Comparison of ENCODE assay signal across 15 cellular contexts in genomic region chr2:239250216-239251071, GRCh38.
DNase-seq lines count a peak whose midpoint lies in the region; ATAC-seq, FAIRE-seq and TF ChIP-seq lines count a peak whose summit lies in the region.
"Had no signal": no experiment of that assay in that cellular context is flagged by ENCODE, and none has a peak within 500 bp of the region (broad histone marks: within the 10 kb centered on the region; RNA-seq: fewer than 3 reads in every experiment).

No MANE protein-coding gene starts in this region.

- CTCF ChIA-PET in HepG2 (lab: Yijun Ruan, JAX; ENCODE audit: low intra/inter-chr PET ratio, low total read pairs): no interaction called here

- TF ChIP-seq EP300 in HepG2 (IDR thresholded peaks at IDR 0.05; ENCODE audit: low read depth in 2 of 2, low read length in 2 of 2) (no peak), HepG2 (CRISPR knock-in tag; IDR thresholded peaks at IDR 0.05; ENCODE audit: borderline replicate concordance) (no peak)

- H3K36me3 Mint-ChIP-seq in chondrocyte (ENCODE audit: low read depth): no peaks in the 10 kb centered on the region

- no peak overlapping the region for H2AFZ ChIP-seq in HepG2 (ENCODE audit: low read length)

- peaks cover 21% of the 10 kb centered on the region for H3K79me2 ChIP-seq in HepG2 (ENCODE audit: insufficient read depth, low read length)

- TF ChIP-seq POLR2A in HepG2 (IDR thresholded peaks at IDR 0.05; ENCODE audit: insufficient read depth in 1 of 2, low read depth in 2 of 2, low read length in 2 of 2) (no peak), gastrocnemius medialis (IDR thresholded peaks at IDR 0.05) (no peak)

- no TSS peak for BruUV-seq in HepG2 (replicated peaks; lab: Mats Ljungman, UMichigan)

- DNase-seq in chondrocyte (ENCODE audit: low spot score): no peak
- no peak for DNase-seq in HepG2 (ENCODE audit: low spot score)
- DNase-seq in gastrocnemius medialis: peak in 1 of 2 donors; percentile 41
- DNase-seq in stimulated activated CD4-positive, alpha-beta T cell treated with anti-CD3 and anti-CD28 coated beads, Interleukin-15, amount 100 ng/mL, for 24 hours: no peak
- no peak for DNase-seq in GM03348 (ENCODE audit: low spot score)
- no peak for DNase-seq in stimulated activated naive CD8-positive, alpha-beta T cell treated with anti-CD3 and anti-CD28 coated beads, Interleukin-15, amount 100 ng/mL, for 72 hours
- DNase-seq: activated CD4-positive, alpha-beta memory T cell treated with anti-CD3 and anti-CD28 coated beads, Interleukin-2, amount 10 ng/mL, durations not matched to agents 7 days and 5 days; effector CD4-positive, alpha-beta T cell; NCI-H1105 treated with DMSO at 0.1 percent for 48 hours; SIG-M5; stimulated activated CD4-positive, alpha-beta T cell treated with anti-CD3 and anti-CD28 coated beads, Interleukin-4, amount 100 ng/mL, for 24 hours had no signal

- no peak for FAIRE-seq in HepG2 (lab: Jason Lieb, UNC)

- no peaks in the 10 kb centered on the region for H3K27me3 ChIP-seq in BLaER1 treated with 17β-estradiol and CSF1 and Interleukin-3, amounts not matched to agents 10 nM and 100 nM
- H3K27me3 ChIP-seq in HepG2 (ENCODE audit: control insufficient read depth in 1 of 2, insufficient read depth in 2 of 2, low read length in 2 of 2) (no peaks in the 10 kb centered on the region), gastrocnemius medialis (no peaks in the 10 kb centered on the region)
- H3K27me3 ChIP-seq: ascending aorta had no signal

- no peak for TF ChIP-seq RAD21 in HepG2 (CRISPR knock-in tag; IDR thresholded peaks at IDR 0.05)

- ATAC-seq in HepG2: no peak
- ATAC-seq in gastrocnemius medialis: no peak
- no peak for ATAC-seq in HG03108 (IDR thresholded peaks at IDR 0.05; ENCODE audit: unreplicated experiment)
- no peak for ATAC-seq in stimulated activated naive CD8-positive, alpha-beta T cell treated with anti-CD3 and anti-CD28 coated beads, Interleukin-15, amount 100 ng/mL, for 72 hours

- H3K27ac ChIP-seq in BLaER1 treated with 17β-estradiol and CSF1 and Interleukin-3, amounts not matched to agents 10 nM and 100 nM: peak overlapping the region in 7 of 11 experiments; percentile 13 to 64 (median 56); a peak in 14 of 22 replicates
- H3K27ac ChIP-seq in HepG2 (ENCODE audit: extremely low read length, insufficient read depth, low read length): no peak overlapping the region
- H3K27ac ChIP-seq in gastrocnemius medialis: peak overlapping the region; percentile 94 to 99 (median 98)
- H3K27ac ChIP-seq: ascending aorta had no signal

- peak overlapping the region; percentile 51 for H3K4me3 Mint-ChIP-seq in chondrocyte (ENCODE audit: unreplicated experiment)
- no peak overlapping the region for H3K4me3 Mint-ChIP-seq in stimulated activated naive CD8-positive, alpha-beta T cell treated with anti-CD3 and anti-CD28 coated beads, Interleukin-15, amount 100 ng/mL, for 72 hours
- H3K4me3 Mint-ChIP-seq: activated CD4-positive, alpha-beta memory T cell treated with anti-CD3 and anti-CD28 coated beads, Interleukin-2, amount 10 ng/mL, durations not matched to agents 7 days and 5 days had no signal

- peaks cover 32% of the 10 kb centered on the region for H3K4me1 Mint-ChIP-seq in chondrocyte (ENCODE audit: low read depth)
- peaks cover 84% of the 10 kb centered on the region for H3K4me1 Mint-ChIP-seq in stimulated activated naive CD8-positive, alpha-beta T cell treated with anti-CD3 and anti-CD28 coated beads, Interleukin-15, amount 100 ng/mL, for 72 hours

- peak overlapping the region; percentile 74 for H3K27ac Mint-ChIP-seq in chondrocyte (ENCODE audit: unreplicated experiment)
- peak overlapping the region in 1 of 2 donors; percentile 48 for H3K27ac Mint-ChIP-seq in stimulated activated naive CD8-positive, alpha-beta T cell treated with anti-CD3 and anti-CD28 coated beads, Interleukin-15, amount 100 ng/mL, for 72 hours
- H3K27ac Mint-ChIP-seq: activated CD4-positive, alpha-beta memory T cell treated with anti-CD3 and anti-CD28 coated beads, Interleukin-2, amount 10 ng/mL, durations not matched to agents 7 days and 5 days; progenitor cell of endocrine pancreas had no signal

- intact Hi-C loops in HepG2 (cut with micrococcal nuclease; ENCODE audit: unreplicated experiment) (no loop called here), gastrocnemius medialis (cut with DNase I; ENCODE audit: low total_unique reads) (no loop called here)

- peaks cover 0 to 12% (median 0%) of the 10 kb centered on the region in 11 experiments; a peak in 2 of 22 replicates for H3K36me3 ChIP-seq in BLaER1 treated with 17β-estradiol and CSF1 and Interleukin-3, amounts not matched to agents 10 nM and 100 nM
- H3K36me3 ChIP-seq in HepG2 (replicated peaks in 1 of 2; ENCODE audit: control insufficient read depth in 1 of 2, insufficient read depth in 2 of 2, low read length in 2 of 2) (no peaks in the 10 kb centered on the region; a peak in 2 of 5 replicates), gastrocnemius medialis (no peaks in the 10 kb centered on the region)
- H3K36me3 ChIP-seq: ascending aorta had no signal

- H3K4me2 ChIP-seq in BLaER1 treated with 17β-estradiol and CSF1 and Interleukin-3, amounts not matched to agents 10 nM and 100 nM: peak overlapping the region; percentile 79 to 95 (median 91)
- no peak overlapping the region for H3K4me2 ChIP-seq in HepG2 (ENCODE audit: low read depth, low read length)

- H4K20me1 ChIP-seq in BLaER1 treated with 17β-estradiol and CSF1 and Interleukin-3, amounts not matched to agents 10 nM and 100 nM: peaks cover 68 to 100% (median 81%) of the 10 kb centered on the region in 11 experiments; a peak in 21 of 22 replicates
- H4K20me1 ChIP-seq in HepG2 (ENCODE audit: insufficient read depth, low read length): peaks cover 11% of the 10 kb centered on the region; the same call in 1 of the 2 replicates

- WGBS in HepG2 (ENCODE audit: low lambda C conversion rate): 96% methylated on average over 24 of the region's 29 CpGs

- POLR2A ChIA-PET in HepG2 (lab: Yijun Ruan, JAX): no interaction called here

- no peaks in the 10 kb centered on the region for H3K27me3 Mint-ChIP-seq in chondrocyte (ENCODE audit: low read depth)
- H3K27me3 Mint-ChIP-seq in stimulated activated naive CD8-positive, alpha-beta T cell treated with anti-CD3 and anti-CD28 coated beads, Interleukin-15, amount 100 ng/mL, for 72 hours: peaks cover 6% of the 10 kb centered on the region
- H3K27me3 Mint-ChIP-seq: activated CD4-positive, alpha-beta memory T cell treated with anti-CD3 and anti-CD28 coated beads, Interleukin-2, amount 10 ng/mL, durations not matched to agents 7 days and 5 days; progenitor cell of endocrine pancreas had no signal

- H3K9ac ChIP-seq in BLaER1 treated with 17β-estradiol and CSF1 and Interleukin-3, amounts not matched to agents 10 nM and 100 nM: peak overlapping the region in 5 of 11 experiments; percentile 7 to 55 (median 48); a peak in 10 of 22 replicates
- no peak overlapping the region for H3K9ac ChIP-seq in HepG2 (ENCODE audit: insufficient read depth, low read depth, low read length)

- H3K4me3 ChIP-seq in BLaER1 treated with 17β-estradiol and CSF1 and Interleukin-3, amounts not matched to agents 10 nM and 100 nM: no peak overlapping the region
- H3K4me3 ChIP-seq in HepG2 (replicated peaks in 1 of 3; ENCODE audit: insufficient read depth in 1 of 3, low read depth in 2 of 3, low read length in 3 of 3) (no peak overlapping the region), gastrocnemius medialis (no peak overlapping the region)
- H3K4me3 ChIP-seq: ascending aorta had no signal

- H3K9me3 Mint-ChIP-seq in chondrocyte (ENCODE audit: low read depth): no peaks in the 10 kb centered on the region
- H3K9me3 Mint-ChIP-seq in stimulated activated naive CD8-positive, alpha-beta T cell treated with anti-CD3 and anti-CD28 coated beads, Interleukin-15, amount 100 ng/mL, for 72 hours: no peaks in the 10 kb centered on the region
- H3K9me3 Mint-ChIP-seq: activated CD4-positive, alpha-beta memory T cell treated with anti-CD3 and anti-CD28 coated beads, Interleukin-2, amount 10 ng/mL, durations not matched to agents 7 days and 5 days had no signal

- no peak for TF ChIP-seq CTCF in chondrocyte (IDR thresholded peaks at IDR 0.05)
- no peak for TF ChIP-seq CTCF in HepG2 (CRISPR knock-in tag; IDR thresholded peaks at IDR 0.05)
- no peak for TF ChIP-seq CTCF in gastrocnemius medialis (IDR thresholded peaks at IDR 0.05 in 4 of 5, conservative IDR thresholded peaks at IDR 0.05 in 1 of 5)

- peaks cover 90 to 100% (median 99%) of the 10 kb centered on the region in 10 experiments for H3K4me1 ChIP-seq in BLaER1 treated with 17β-estradiol and CSF1 and Interleukin-3, amounts not matched to agents 10 nM and 100 nM
- H3K4me1 ChIP-seq in HepG2 (ENCODE audit: insufficient read depth, low read length) (peaks cover 27% of the 10 kb centered on the region), gastrocnemius medialis (peaks cover 94 to 95% of the 10 kb centered on the region in 2 donors)

- in situ Hi-C loops in HepG2 (cut with HindIII; ENCODE audit: extremely low pct_ligation_motif_present, low pct_unique_long_range_greater_than_20kb) (no loop called here), gastrocnemius medialis (cut with MboI; ENCODE audit: low sequenced_read_pairs in 4 of 4) (no loop called here)

- no peaks in the 10 kb centered on the region for H3K9me3 ChIP-seq in BLaER1 treated with 17β-estradiol and CSF1 and Interleukin-3, amounts not matched to agents 10 nM and 100 nM (replicated peaks in 1 of 11)
- H3K9me3 ChIP-seq in HepG2 (ENCODE audit: low read length) (no peaks in the 10 kb centered on the region), gastrocnemius medialis (no peaks in the 10 kb centered on the region)
- H3K9me3 ChIP-seq: ascending aorta had no signal

TF ChIP-seq in HepG2, 621 proteins besides CTCF, POLR2A, EP300 and RAD21 (continues in another document):
- no peak for TF ChIP-seq ZNF121 (CRISPR knock-in tag; IDR thresholded peaks at IDR 0.05)
